In the genomic region with DNA sequence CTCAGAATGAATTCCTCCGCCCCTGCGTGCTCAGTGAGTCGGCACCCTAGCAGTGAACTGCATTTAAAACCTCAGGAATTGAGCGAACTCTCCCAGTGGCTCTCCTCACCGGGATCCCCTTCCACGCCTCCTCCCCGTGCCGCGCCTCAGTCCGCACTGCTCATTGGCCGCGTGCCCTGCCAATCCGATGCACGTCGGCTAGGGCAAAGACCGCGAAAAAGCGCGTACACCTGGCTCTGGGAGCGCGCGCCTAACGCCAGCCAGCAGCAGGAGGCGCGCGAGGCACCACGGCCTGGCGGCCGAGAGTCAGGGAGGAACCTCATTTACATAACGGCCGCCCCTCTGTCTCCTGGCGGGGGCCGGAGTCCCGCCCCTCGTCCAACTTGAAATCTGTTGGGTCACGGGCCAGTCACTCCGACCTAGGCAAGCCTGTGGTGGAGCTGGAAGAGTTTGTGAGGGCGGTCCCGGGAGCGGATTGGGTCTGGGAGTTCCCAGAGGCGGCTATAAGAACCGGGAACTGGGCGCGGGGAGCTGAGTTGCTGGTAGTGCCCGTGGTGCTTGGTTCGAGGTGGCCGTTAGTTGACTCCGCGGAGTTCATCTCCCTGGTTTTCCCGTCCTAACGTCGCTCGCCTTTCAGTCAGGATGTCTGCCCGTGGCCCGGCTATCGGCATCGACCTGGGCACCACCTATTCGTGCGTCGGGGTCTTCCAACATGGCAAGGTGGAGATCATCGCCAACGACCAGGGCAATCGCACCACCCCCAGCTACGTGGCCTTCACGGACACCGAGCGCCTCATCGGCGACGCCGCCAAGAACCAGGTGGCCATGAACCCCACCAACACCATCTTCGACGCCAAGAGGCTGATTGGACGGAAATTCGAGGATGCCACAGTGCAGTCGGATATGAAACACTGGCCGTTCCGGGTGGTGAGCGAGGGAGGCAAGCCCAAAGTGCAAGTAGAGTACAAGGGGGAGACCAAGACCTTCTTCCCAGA, we compare ENCODE assay signal across 8 cellular contexts. TPM values are rescaled to one million over a fixed set of nuclear protein-coding genes. Genes with fewer than 3 reads are reported as not detected.
DNase-seq lines count a peak whose midpoint lies in the region; ATAC-seq, FAIRE-seq and TF ChIP-seq lines count a peak whose summit lies in the region.

A gene (plus strand): TSS at position 534 of the 995 bp plus-strand sequence. CDS start 109 bp downstream, at position 643.

- H3K27me3 ChIP-seq in HUES6 (ENCODE audit: control insufficient read depth, insufficient read depth, low read length), result peaks cover 20% of the 10 kb centered on the region; the same call in 1 of the 2 replicates

- no peaks in the 10 kb centered on the region for H3K36me3 Mint-ChIP-seq in natural killer cell

- H3K4me3 ChIP-seq in HUES6 (ENCODE audit: low read depth, low read length), result peak within 1 kb of the TSS; percentile 63
- H3K4me3 ChIP-seq in fibroblast of pulmonary artery (replicated peaks; ENCODE audit: low read depth, low read length), result peak within 1 kb of the TSS; percentile 64

- H3K27ac ChIP-seq in HUES6 (ENCODE audit: low read depth, low read length), result peak within 1 kb of the TSS; percentile 78

- ATAC-seq in GM21390 (IDR thresholded peaks at IDR 0.05; ENCODE audit: unreplicated experiment) (peak; percentile 95), natural killer cell (peak; percentile 91 to 97 (median 91))

- FAIRE-seq in RCC 7860 (lab: Jason Lieb, UNC), result peak; percentile 37

- peak; percentile 100 for DNase-seq in COLO668 (lab: John Stamatoyannopoulos, UW; ENCODE audit: unreplicated experiment)
- peak; percentile 83 for DNase-seq in RCC 7860 (ENCODE audit: low spot score)
- DNase-seq in activated T-helper 9 cell treated with anti-CD3 and anti-CD28 coated beads, Interleukin-2, amount 50 U/mL, for 16 hours (ENCODE audit: low read depth), result peak; percentile 92
- DNase-seq in fibroblast of pulmonary artery (ENCODE audit: low read depth), result peak; percentile 100
- peak; percentile 94 for DNase-seq in natural killer cell
- DNase-seq in stimulated activated naive CD4-positive, alpha-beta T cell treated with Interleukin-2 at 50 U/mL for 16 hours (lab: John Stamatoyannopoulos, UW), result peak; percentile 96

- peak within 1 kb of the TSS; percentile 100 for H3K4me3 Mint-ChIP-seq in natural killer cell

- peaks cover 11% of the 10 kb centered on the region; the same call in 1 of the 2 replicates for H3K4me1 ChIP-seq in HUES6 (ENCODE audit: control insufficient read depth, insufficient read depth, low read length)

- peaks cover 13 to 25% of the 10 kb centered on the region in 2 donors for H3K27me3 Mint-ChIP-seq in natural killer cell (ENCODE audit: low read depth in 2 of 2)

- H3K4me1 Mint-ChIP-seq in natural killer cell, result peaks cover 34 to 44% of the 10 kb centered on the region in 2 donors

- peak within 1 kb of the TSS; percentile 91 to 93 for H3K27ac Mint-ChIP-seq in natural killer cell

- no peaks in the 10 kb centered on the region for H3K9me3 Mint-ChIP-seq in natural killer cell

- intact Hi-C loops in natural killer cell (cut with micrococcal nuclease), result loop anchor here (1.0 to 2.0 kb wide), 2 partner anchors 37 to 96 kb away; a partner anchor contains a TSS

- peak within 1 kb of the TSS; percentile 67 for H3K9ac ChIP-seq in HUES6 (ENCODE audit: low read length)

- TF ChIP-seq CTCF in fibroblast of pulmonary artery (IDR thresholded peaks at IDR 0.05; ENCODE audit: low read length, missing control alignments) (peak; percentile 76), natural killer cell (IDR thresholded peaks at IDR 0.05) (peak; percentile 64)

- H3K36me3 ChIP-seq in HUES6 (ENCODE audit: control insufficient read depth, insufficient read depth, low read length), result no peaks in the 10 kb centered on the region

- peaks cover 14% of the 10 kb centered on the region for H3K9me3 ChIP-seq in HUES6 (ENCODE audit: control insufficient read depth, insufficient read depth, low read depth, low read length)

RNA-seq across cellular contexts. Expression of the gene that starts here (rescaled TPM):
- 1 to 10 TPM; 1.1 to 1.5 (median 1.1) TPM for total RNA-seq in natural killer cell

Comparison
In these comparisons a context has a peak if more than half of its experiments do, and no peak if none do; other contexts are left out.
1. Peak in every context shown above with its lines: DNase-seq, ATAC-seq, H3K4me3 ChIP-seq and H3K27ac ChIP-seq.